ENCODE assay signal across 23 cellular contexts in genomic region chr1:162178432-162178831, GRCh38.
DNase-seq lines count a peak whose midpoint lies in the region; TF ChIP-seq lines count a peak whose summit lies in the region.
"Had no signal": no experiment of that assay in that cellular context is flagged by ENCODE, and none has a peak within 500 bp of the region (broad histone marks: within the 10 kb centered on the region; RNA-seq: fewer than 3 reads in every experiment).

No MANE protein-coding gene starts in this region.

- TF ChIP-seq CTCF in coronary artery (IDR thresholded peaks at IDR 0.05): no peak

- no peak overlapping the region for H3K27ac ChIP-seq in coronary artery
- H3K27ac ChIP-seq: lower lobe of right lung, ovary, SJCRH30, upper lobe of right lung had no signal

- DNase-seq in D341Med (ENCODE audit: low spot score): peak; percentile 86
- peak; percentile 50 for DNase-seq in DMS153 treated with DMSO at 0.1 percent for 48 hours (lab: John Stamatoyannopoulos, UW; ENCODE audit: unreplicated experiment)
- DNase-seq in NCI-H524 (lab: John Stamatoyannopoulos, UW): peak; percentile 85 to 90
- peak; percentile 28 for DNase-seq in cerebellar cortex (ENCODE audit: low spot score)
- DNase-seq in T-helper 9 cell: no peak
- no peak for DNase-seq in stimulated activated CD4-positive, alpha-beta T cell treated with anti-CD3 and anti-CD28 coated beads, Interleukin-4, amount 100 ng/mL, for 24 hours
- no peak for DNase-seq in ureter (ENCODE audit: low spot score)
- no peak for DNase-seq in coronary artery (ENCODE audit: low spot score)
- DNase-seq: activated CD4-positive, alpha-beta T cell treated with anti-CD3 and anti-CD28 coated beads for 1 hour; activated CD8-positive, alpha-beta T cell treated with anti-CD3 and anti-CD28 coated beads, Interleukin-2, amount 10 ng/mL, durations not matched to agents 7 days and 5 days; cortex of kidney; effector memory CD8-positive, alpha-beta T cell; head of caudate nucleus; kidney; lower lobe of right lung; NCI-H2227 treated with DMSO at 0.1 percent for 48 hours; ovary; retina; SJCRH30; stimulated activated CD4-positive, alpha-beta T cell treated with anti-CD3 and anti-CD28 coated beads, Interleukin-1b, Interleukin-23, amount 100 ng/mL, for 48 hours; substantia nigra; upper lobe of right lung had no signal

- H3K4me3 ChIP-seq in coronary artery: no peak overlapping the region
- H3K4me3 ChIP-seq: lower lobe of right lung, ovary, SJCRH30, smooth muscle cell, upper lobe of right lung had no signal

Comparison
In these comparisons a context has a peak if more than half of its experiments do, and no peak if none do; other contexts are left out.
1. DNase-seq: peak in D341Med (single experiment), DMS153 treated with DMSO at 0.1 percent for 48 hours (single experiment), NCI-H524 (2 of 2) and cerebellar cortex (single experiment); none in T-helper 9 cell (single experiment), stimulated activated CD4-positive, alpha-beta T cell treated with anti-CD3 and anti-CD28 coated beads, Interleukin-4, amount 100 ng/mL, for 24 hours (single experiment), ureter (single experiment) and coronary artery (single experiment).